28 cellular contexts compared by ENCODE assay signal in genomic region chr6:167774881-167775280, GRCh38.
"Had no signal": no experiment of that assay in that cellular context is flagged by ENCODE, and none has a peak within 500 bp of the region (broad histone marks: within the 10 kb centered on the region; RNA-seq: fewer than 3 reads in every experiment).

No MANE protein-coding gene starts in this region.

- H3K27me3 ChIP-seq: colonic mucosa, gastrocnemius medialis, gastroesophageal sphincter, heart left ventricle, heart right ventricle had no signal

- H3K4me3 ChIP-seq: colonic mucosa, coronary artery, dorsolateral prefrontal cortex, esophagus muscularis mucosa, esophagus squamous epithelium, gastrocnemius medialis, gastroesophageal sphincter, heart left ventricle, heart right ventricle had no signal

- DNase-seq: colonic mucosa; cortex of kidney; dermis blood vessel endothelial cell; dorsolateral prefrontal cortex; effector CD4-positive, alpha-beta T cell; effector CD8-positive, alpha-beta T cell; effector memory CD4-positive, alpha-beta T cell; effector memory CD8-positive, alpha-beta T cell; endodermal cell; erythroblast; esophagus squamous epithelium; foreskin fibroblast; foreskin keratinocyte; foreskin melanocyte; gastrocnemius medialis; glutamatergic neuron; head of caudate nucleus; heart left ventricle; heart right ventricle had no signal

- ATAC-seq: effector memory CD8-positive, alpha-beta T cell; esophagus mucosa; foreskin keratinocyte; gastrocnemius medialis; gastroesophageal sphincter; heart left ventricle; heart right ventricle had no signal

- H3K36me3 ChIP-seq: colonic mucosa, esophagus muscularis mucosa, esophagus squamous epithelium, gastrocnemius medialis, gastroesophageal sphincter, heart left ventricle, heart right ventricle had no signal

- FAIRE-seq: colon, endometrium, endothelial cell of umbilical vein, frontal cortex had no signal

- H3K27ac ChIP-seq: colonic mucosa, coronary artery, dorsolateral prefrontal cortex, epithelial cell of prostate, esophagus muscularis mucosa, foreskin keratinocyte, gastrocnemius medialis, gastroesophageal sphincter, heart left ventricle, heart right ventricle had no signal

- H3K4me1 ChIP-seq: esophagus muscularis mucosa, foreskin keratinocyte, gastrocnemius medialis, gastroesophageal sphincter had no signal

- H3K9me3 ChIP-seq: colonic mucosa, esophagus muscularis mucosa, esophagus squamous epithelium, gastrocnemius medialis, gastroesophageal sphincter, heart left ventricle, heart right ventricle had no signal
